In the genomic region with DNA sequence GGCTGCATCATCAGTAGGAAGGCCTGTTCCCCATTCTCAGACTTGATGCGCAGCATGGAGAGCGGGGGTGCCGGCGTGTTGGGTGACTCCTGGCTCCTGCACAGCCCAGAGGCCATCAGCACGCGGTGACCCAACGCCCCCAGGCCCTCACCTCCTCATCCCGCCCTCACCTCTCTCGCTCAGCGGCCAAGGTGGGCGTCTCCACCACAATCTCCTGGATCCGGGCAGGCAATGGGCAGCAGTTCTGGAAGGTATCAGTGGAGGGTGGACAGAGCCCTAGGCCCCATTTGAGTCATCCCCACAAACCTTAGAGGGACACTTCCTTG, we compare ENCODE assay signal across 12 cellular contexts. TPM values are rescaled to one million over a fixed set of nuclear protein-coding genes. Genes with fewer than 3 reads are reported as not detected.
DNase-seq lines count a peak whose midpoint lies in the region; ATAC-seq, FAIRE-seq and TF ChIP-seq lines count a peak whose summit lies in the region.
"Had no signal": no experiment of that assay in that cellular context is flagged by ENCODE, and none has a peak within 500 bp of the region (broad histone marks: within the 10 kb centered on the region; RNA-seq: fewer than 3 reads in every experiment).

No MANE protein-coding gene starts in this region.

- H3K27ac ChIP-seq in cardiac muscle cell (peak overlapping the region; percentile 63), heart left ventricle (peak overlapping the region in 4 of 12 donors; percentile 11 to 98 (median 28)), testis (peak overlapping the region; percentile 44 to 50)
- H3K27ac ChIP-seq: C4-2B had no signal

- H3K4me3 Mint-ChIP-seq in activated T-cell treated with anti-CD3 and anti-CD28 coated beads, Interleukin-2, amount 50 U/mL, for 72 hours: peak overlapping the region in 1 of 2 donors; percentile 20
- peak overlapping the region in 3 of 5 donors; percentile 31 to 74 (median 47) for H3K4me3 Mint-ChIP-seq in immature natural killer cell

- 78 to 92% (median 81%) methylated on average over 4 to 12 of the region's 12 CpGs for WGBS in heart left ventricle, 4 donors
- 74 to 76% methylated on average over 8 to 12 of the region's 12 CpGs for WGBS in testis, 2 donors

- peaks cover 7% of the 10 kb centered on the region for H3K4me1 ChIP-seq in cardiac muscle cell (ENCODE audit: low read depth)
- H3K4me1 ChIP-seq in heart left ventricle: peaks cover 12 to 93% (median 65%) of the 10 kb centered on the region in 12 donors
- peaks cover 32% of the 10 kb centered on the region for H3K4me1 ChIP-seq in testis

- no peak for FAIRE-seq in GM12891 (lab: Jason Lieb, UNC)
- FAIRE-seq: small intestine had no signal

- H3K4me3 ChIP-seq in cardiac muscle cell (no peak overlapping the region), heart left ventricle (peak overlapping the region in 1 of 12 donors; percentile 17), testis (no peak overlapping the region)

- no peak for TF ChIP-seq CTCF in cardiac muscle cell (IDR thresholded peaks at IDR 0.05; ENCODE audit: low read depth, low read length)
- TF ChIP-seq CTCF in heart left ventricle (IDR thresholded peaks at IDR 0.05): no peak
- no peak for TF ChIP-seq CTCF in testis (IDR thresholded peaks at IDR 0.05)

- ATAC-seq in heart left ventricle (no peak), GM21528 (IDR thresholded peaks at IDR 0.05; ENCODE audit: low FRiP score, unreplicated experiment) (no peak), HG03442 (IDR thresholded peaks at IDR 0.05; ENCODE audit: unreplicated experiment) (no peak)
- no peak for ATAC-seq in activated T-cell treated with anti-CD3 and anti-CD28 coated beads, Interleukin-2, amount 50 U/mL, for 72 hours (replicated peaks in 1 of 2)
- ATAC-seq: HCT116 had no signal

- peaks cover 2 to 14% of the 10 kb centered on the region in 2 donors for H3K36me3 Mint-ChIP-seq in activated T-cell treated with anti-CD3 and anti-CD28 coated beads, Interleukin-2, amount 50 U/mL, for 72 hours (ENCODE audit: insufficient read depth in 2 of 2)
- peaks cover 0 to 9% (median 8%) of the 10 kb centered on the region in 3 donors for H3K36me3 Mint-ChIP-seq in immature natural killer cell

- no peak for TF ChIP-seq POLR2A in heart left ventricle (IDR thresholded peaks at IDR 0.05)
- no peak for TF ChIP-seq POLR2A in testis (IDR thresholded peaks at IDR 0.05)
- no peak for TF ChIP-seq POLR2A in GM12891 (IDR thresholded peaks at IDR 0.05; ENCODE audit: low read depth, low read length)

- intact Hi-C loops in heart left ventricle (cut with DNase I) (loop anchor here in 2 of 10 donors (5.0 kb wide), 2 partner anchors 80 to 245 kb away; no protein-coding TSS in a partner anchor), testis (cut with DNase I; ENCODE audit: low total_unique reads) (no loop called here)

- H3K36me3 ChIP-seq in cardiac muscle cell (peaks cover 3% of the 10 kb centered on the region), heart left ventricle (peaks cover 0 to 17% (median 7%) of the 10 kb centered on the region in 9 donors), testis (ENCODE audit: low read depth, missing control alignments) (no peaks in the 10 kb centered on the region)

- H3K9me3 ChIP-seq in cardiac muscle cell (ENCODE audit: low read depth): no peaks in the 10 kb centered on the region
- no peaks in the 10 kb centered on the region for H3K9me3 ChIP-seq in heart left ventricle
- H3K9me3 ChIP-seq in testis: no peaks in the 10 kb centered on the region

- H3K27me3 Mint-ChIP-seq in activated T-cell treated with anti-CD3 and anti-CD28 coated beads, Interleukin-2, amount 50 U/mL, for 72 hours (ENCODE audit: low read depth): no peaks in the 10 kb centered on the region
- H3K27me3 Mint-ChIP-seq in immature natural killer cell (ENCODE audit: low read depth in 3 of 3): peaks cover 4 to 9% (median 9%) of the 10 kb centered on the region in 3 donors

- DNase-seq in cardiac muscle cell (ENCODE audit: low read depth in 1 of 2, low spot score in 1 of 2) (no peak), heart left ventricle (no peak), immature natural killer cell (no peak), testis (no peak), GM12891 (ENCODE audit: insufficient read length, low spot score) (no peak)
- DNase-seq in activated T-cell treated with anti-CD3 and anti-CD28 coated beads, Interleukin-2, amount 50 U/mL, for 72 hours: no peak
- DNase-seq: midbrain, small intestine had no signal

- peaks cover 94% of the 10 kb centered on the region for H3K4me1 Mint-ChIP-seq in activated T-cell treated with anti-CD3 and anti-CD28 coated beads, Interleukin-2, amount 50 U/mL, for 72 hours (ENCODE audit: low read depth)
- peaks cover 91% of the 10 kb centered on the region in 2 donors for H3K4me1 Mint-ChIP-seq in immature natural killer cell

- no peaks in the 10 kb centered on the region for H3K9me3 Mint-ChIP-seq in activated T-cell treated with anti-CD3 and anti-CD28 coated beads, Interleukin-2, amount 50 U/mL, for 72 hours
- H3K9me3 Mint-ChIP-seq in immature natural killer cell: no peaks in the 10 kb centered on the region

- H3K27me3 ChIP-seq in cardiac muscle cell (no peaks in the 10 kb centered on the region), heart left ventricle (no peaks in the 10 kb centered on the region), testis (no peaks in the 10 kb centered on the region)

- peak overlapping the region; percentile 41 for H3K27ac Mint-ChIP-seq in activated T-cell treated with anti-CD3 and anti-CD28 coated beads, Interleukin-2, amount 50 U/mL, for 72 hours
- peak overlapping the region; percentile 81 to 99 (median 98) for H3K27ac Mint-ChIP-seq in immature natural killer cell

TF ChIP-seq in GM12891, 5 proteins besides CTCF, POLR2A, EP300 and RAD21:
- TF ChIP-seq TAF1 (IDR thresholded peaks at IDR 0.05; ENCODE audit: low read depth, low read length) (no peak), SPI1 (IDR thresholded peaks at IDR 0.05; ENCODE audit: low read depth, low read length) (no peak), POLR2AphosphoS5 (IDR thresholded peaks at IDR 0.05; ENCODE audit: low read depth, low read length) (no peak), PAX5 (IDR thresholded peaks at IDR 0.05; ENCODE audit: insufficient read depth, low read length, severe bottlenecking) (no peak), POU2F2 (IDR thresholded peaks at IDR 0.05; ENCODE audit: low read depth, low read length) (no peak)
TF ChIP-seq in GM12891: peak in this region for 0.

RNA-seq across cellular contexts. Expression of gene SH3BGRL3, which starts 2.8 kb away (rescaled TPM):
- total RNA-seq in cardiac muscle cell (23.0 and 32.9 TPM in 2 replicates), heart left ventricle (100 to 1,000 TPM in 1 of 9 donors, 10 to 100 TPM in 8; 22.4 to 234 (median 40.0) TPM), testis (10 to 100 TPM; 24.4 to 25.4 TPM)
- polyA plus RNA-seq in cardiac muscle cell (93.4 and 119 TPM in 2 replicates), heart left ventricle (100 to 1,000 TPM in 1 of 2 donors, 10 to 100 TPM in 1; 43.8 to 119 TPM), immature natural killer cell (1,000 to 10,000 TPM; 1,203 to 2,040 (median 1,333) TPM), testis (ENCODE audit: insufficient read depth, low read depth, low replicate concordance) (76.6 TPM)
- total RNA-seq in activated T-cell treated with anti-CD3 and anti-CD28 coated beads, Interleukin-2, amount 50 U/mL, for 72 hours: 100 to 1,000 TPM; 148 to 165 TPM
- polyA plus RNA-seq in GM12891 (2012; ENCODE audit: low read depth, missing spikeins): 92.2 TPM

RNA-seq across cellular contexts. Expression of gene UBXN11, which starts 23.8 kb away (rescaled TPM):
- total RNA-seq in cardiac muscle cell: 13.8 and 21.1 TPM in 2 replicates
- polyA plus RNA-seq in cardiac muscle cell: 40.1 and 41.3 TPM in 2 replicates
- 10 to 100 TPM in 3 of 9 donors, 1 to 10 TPM in 6; 3.7 to 17.2 (median 7.6) TPM for total RNA-seq in heart left ventricle
- 10 to 100 TPM in 1 of 2 donors, 1 to 10 TPM in 1; 9.0 to 12.2 TPM for polyA plus RNA-seq in heart left ventricle
- total RNA-seq in activated T-cell treated with anti-CD3 and anti-CD28 coated beads, Interleukin-2, amount 50 U/mL, for 72 hours: 10 to 100 TPM; 19.1 to 19.3 TPM
- polyA plus RNA-seq in immature natural killer cell: 1 to 10 TPM; 5.7 to 8.8 (median 8.3) TPM
- 10 to 100 TPM; 39.7 to 51.7 TPM for total RNA-seq in testis
- polyA plus RNA-seq in testis (ENCODE audit: insufficient read depth, low read depth, low replicate concordance): 65.9 TPM
- 12.8 TPM for polyA plus RNA-seq in GM12891 (2012; ENCODE audit: low read depth, missing spikeins)

RNA-seq across cellular contexts. Expression of gene CD52, which starts 35.1 kb away (rescaled TPM):
- total RNA-seq in cardiac muscle cell: not detected in 2 replicates
- 2.0 and 3.3 TPM in 2 replicates for polyA plus RNA-seq in cardiac muscle cell
- 10 to 100 TPM in 2 of 9 donors, 1 to 10 TPM in 6, not detected in 1; 1.6 to 89.9 (median 4.4) TPM for total RNA-seq in heart left ventricle
- polyA plus RNA-seq in heart left ventricle: 10 to 100 TPM in 1 of 2 donors, 1 to 10 TPM in 1; 9.9 to 26.1 TPM
- 100 to 1,000 TPM; 213 to 245 TPM for total RNA-seq in activated T-cell treated with anti-CD3 and anti-CD28 coated beads, Interleukin-2, amount 50 U/mL, for 72 hours
- polyA plus RNA-seq in immature natural killer cell: 1,000 to 10,000 TPM; 3,509 to 3,975 (median 3,639) TPM
- total RNA-seq in testis: 1 to 10 TPM in 1 of 2 donors, not detected in 1; 3.0 TPM
- polyA plus RNA-seq in testis (ENCODE audit: insufficient read depth, low read depth, low replicate concordance): 23.8 TPM
- polyA plus RNA-seq in GM12891 (2012; ENCODE audit: low read depth, missing spikeins): 874 TPM

RNA-seq across cellular contexts. Expression of gene CEP85, which starts 48.7 kb away (rescaled TPM):
- total RNA-seq in cardiac muscle cell: 32.7 and 33.2 TPM in 2 replicates
- 22.9 and 28.8 TPM in 2 replicates for polyA plus RNA-seq in cardiac muscle cell
- total RNA-seq in heart left ventricle: 100 to 1,000 TPM in 2 of 9 donors, 10 to 100 TPM in 7; 28.6 to 180 (median 48.7) TPM
- polyA plus RNA-seq in heart left ventricle: 10 to 100 TPM; 13.4 to 22.7 TPM
- total RNA-seq in activated T-cell treated with anti-CD3 and anti-CD28 coated beads, Interleukin-2, amount 50 U/mL, for 72 hours: 10 to 100 TPM; 30.8 to 34.6 TPM
- polyA plus RNA-seq in immature natural killer cell: 1 to 10 TPM; 4.0 to 6.9 (median 5.4) TPM
- total RNA-seq in testis: 10 to 100 TPM; 52.1 to 61.8 TPM
- polyA plus RNA-seq in testis (ENCODE audit: insufficient read depth, low read depth, low replicate concordance): 82.5 TPM
- 7.4 TPM for polyA plus RNA-seq in GM12891 (2012; ENCODE audit: low read depth, missing spikeins)
